In genomic region chr14:22039938-22040780, GRCh38 we compare ENCODE assay signal across 8 cellular contexts.
DNase-seq lines count a peak whose midpoint lies in the region; ATAC-seq and TF ChIP-seq lines count a peak whose summit lies in the region.

No MANE protein-coding gene starts in this region.

- in situ Hi-C loops in KBM-7 (cut with MboI; ENCODE audit: low pct_unique_long_range_greater_than_20kb, low sequenced_read_pairs): no loop called here

- H3K36me3 ChIP-seq in testis (ENCODE audit: low read depth, missing control alignments): no peaks in the 10 kb centered on the region

- H3K27me3 ChIP-seq in right cardiac atrium (ENCODE audit: control insufficient read depth, insufficient read depth) (no peaks in the 10 kb centered on the region), testis (no peaks in the 10 kb centered on the region)

- ATAC-seq in right cardiac atrium (no peak), HG03135 (IDR thresholded peaks at IDR 0.05; ENCODE audit: unreplicated experiment) (no peak), GM21825 (IDR thresholded peaks at IDR 0.05; ENCODE audit: unreplicated experiment) (no peak)

- H3K4me1 ChIP-seq in right cardiac atrium (ENCODE audit: control insufficient read depth, insufficient read depth, low read length) (no peaks in the 10 kb centered on the region), testis (no peaks in the 10 kb centered on the region)

- peak; percentile 37 for DNase-seq in COLO829 (ENCODE audit: low spot score)
- peak; percentile 39 for DNase-seq in KBM-7
- peak; percentile 12 for DNase-seq in activated T-cell treated with anti-CD3 and anti-CD28 coated beads for 48 hours (ENCODE audit: low read depth)
- peak in 2 of 3 donors; percentile 8 to 40 for DNase-seq in right cardiac atrium
- DNase-seq in testis: no peak
- no peak for DNase-seq in NCI-H1048 (lab: John Stamatoyannopoulos, UW)

- no peak for TF ChIP-seq POLR2A in testis (IDR thresholded peaks at IDR 0.05)

- no peaks in the 10 kb centered on the region for H3K9me3 ChIP-seq in right cardiac atrium (ENCODE audit: control insufficient read depth, low read length)
- no peaks in the 10 kb centered on the region for H3K9me3 ChIP-seq in testis

- intact Hi-C loops in right cardiac atrium (cut with DNase I) (no loop called here), testis (cut with DNase I; ENCODE audit: low total_unique reads) (no loop called here)

- peak in 2 of 3 experiments; percentile 12 to 38 for TF ChIP-seq CTCF in testis (IDR thresholded peaks at IDR 0.05)

- no peak overlapping the region for H3K4me3 ChIP-seq in right cardiac atrium (ENCODE audit: low read length)
- no peak overlapping the region for H3K4me3 ChIP-seq in testis

- 35% methylated on average over 6 of the region's 6 CpGs for WGBS in right cardiac atrium
- 45 to 53% methylated on average over 6 of the region's 6 CpGs for WGBS in testis, 2 donors

- no peak overlapping the region for H3K27ac ChIP-seq in right cardiac atrium (ENCODE audit: low read length)
- no peak overlapping the region for H3K27ac ChIP-seq in testis

Comparison
In these comparisons a context has a peak if more than half of its experiments do, and no peak if none do; other contexts are left out.
1. DNase-seq: peak in COLO829 (single experiment), KBM-7 (single experiment), activated T-cell treated with anti-CD3 and anti-CD28 coated beads for 48 hours (single experiment) and right cardiac atrium (2 of 3); none in testis (single experiment) and NCI-H1048 (single experiment).